ENCODE assay signal across 8 cellular contexts in genomic region chr12:103877934-103878510, GRCh38. TPM values are rescaled to one million over a fixed set of nuclear protein-coding genes. Genes with fewer than 3 reads are reported as not detected.
A peak's percentile ranks its signal among the peaks of the same experiment; 100 is the strongest.
DNase-seq lines count a peak whose midpoint lies in the region; ATAC-seq lines count a peak whose summit lies in the region.

No MANE protein-coding gene starts in this region.

- no peak overlapping the region for H3K27ac Mint-ChIP-seq in activated naive CD8-positive, alpha-beta T cell treated with anti-CD3 and anti-CD28 coated beads for 36 hours

- no peaks in the 10 kb centered on the region for H3K9me3 ChIP-seq in SK-N-MC (ENCODE audit: low read depth, low read length)

- no peak overlapping the region for H3K27ac ChIP-seq in SK-N-MC

- no peak overlapping the region for H3K9ac ChIP-seq in SK-N-MC (ENCODE audit: insufficient read length)

- H3K4me3 Mint-ChIP-seq in activated naive CD8-positive, alpha-beta T cell treated with anti-CD3 and anti-CD28 coated beads for 36 hours: no peak overlapping the region

- no peak overlapping the region for H3K4me3 ChIP-seq in SK-N-MC

- no peaks in the 10 kb centered on the region for H3K9me3 Mint-ChIP-seq in activated naive CD8-positive, alpha-beta T cell treated with anti-CD3 and anti-CD28 coated beads for 36 hours

- intact Hi-C loops in left cardiac atrium (cut with DNase I) (loop anchor here (5.0 to 10.0 kb wide), 3 partner anchors 103 to 229 kb away; no protein-coding TSS in a partner anchor), sciatic nerve (cut with DNase I) (no loop called here)

- no peaks in the 10 kb centered on the region for H3K36me3 Mint-ChIP-seq in activated naive CD8-positive, alpha-beta T cell treated with anti-CD3 and anti-CD28 coated beads for 36 hours

- H3K4me1 Mint-ChIP-seq in activated naive CD8-positive, alpha-beta T cell treated with anti-CD3 and anti-CD28 coated beads for 36 hours: peaks cover 28% of the 10 kb centered on the region

- DNase-seq in AG08396 (ENCODE audit: low spot score): peak; percentile 74
- DNase-seq in NAMALWA (ENCODE audit: low spot score): peak; percentile 78
- DNase-seq in SK-N-MC (ENCODE audit: low read depth, low spot score): peak; percentile 12
- peak; percentile 52 for DNase-seq in activated naive CD8-positive, alpha-beta T cell treated with anti-CD3 and anti-CD28 coated beads for 36 hours
- peak; percentile 50 for DNase-seq in left cardiac atrium
- DNase-seq in sciatic nerve (ENCODE audit: low spot score): no peak

- no peaks in the 10 kb centered on the region for H3K36me3 ChIP-seq in SK-N-MC (ENCODE audit: insufficient read depth, low read length)

- H3K27me3 Mint-ChIP-seq in activated naive CD8-positive, alpha-beta T cell treated with anti-CD3 and anti-CD28 coated beads for 36 hours: no peaks in the 10 kb centered on the region

- ATAC-seq in GM19023 (IDR thresholded peaks at IDR 0.05; ENCODE audit: unreplicated experiment) (peak; percentile 41), left cardiac atrium (peak; percentile 57 to 86), sciatic nerve (peak; percentile 79), HG02840 (IDR thresholded peaks at IDR 0.05; ENCODE audit: low FRiP score, unreplicated experiment) (no peak)

RNA-seq across cellular contexts. Expression of gene NT5DC3, which starts 37.0 kb away (rescaled TPM):
- 1 to 10 TPM; 9.6 TPM for total RNA-seq in activated naive CD8-positive, alpha-beta T cell treated with anti-CD3 and anti-CD28 coated beads for 36 hours
- total RNA-seq in left cardiac atrium (1 to 10 TPM; 2.4 to 4.9 TPM), sciatic nerve (26.2 TPM)

RNA-seq across cellular contexts. Expression of gene HSP90B1, which starts 52.2 kb away (rescaled TPM):
- total RNA-seq in activated naive CD8-positive, alpha-beta T cell treated with anti-CD3 and anti-CD28 coated beads for 36 hours: 100 to 1,000 TPM; 540 to 565 TPM
- total RNA-seq in left cardiac atrium: 100 to 1,000 TPM; 591 to 724 TPM
- total RNA-seq in sciatic nerve: 517 TPM
